19 cellular contexts compared by ENCODE assay signal in genomic region chr12:116161588-116161987, GRCh38.
DNase-seq lines count a peak whose midpoint lies in the region; ATAC-seq and TF ChIP-seq lines count a peak whose summit lies in the region.
"Had no signal": no experiment of that assay in that cellular context is flagged by ENCODE, and none has a peak within 500 bp of the region (broad histone marks: within the 10 kb centered on the region; RNA-seq: fewer than 3 reads in every experiment).

No MANE protein-coding gene starts in this region.

- no peak overlapping the region for H4K5ac ChIP-seq in mesendoderm (ENCODE audit: low read length)

- H3K27ac ChIP-seq in ectodermal cell (ENCODE audit: insufficient read depth, low read depth, low read length, poor library complexity, severe bottlenecking) (peak overlapping the region; percentile 30), mesendoderm (ENCODE audit: low read depth, low read length) (peak overlapping the region; percentile 47), trophoblast cell (ENCODE audit: low read depth, low read length) (no peak overlapping the region)
- H3K27ac ChIP-seq: heart left ventricle, HL-60, parathyroid adenoma had no signal

- no peak overlapping the region for H4K12ac ChIP-seq in trophoblast cell (ENCODE audit: low read depth, low read length)

- H3K14ac ChIP-seq in trophoblast cell (ENCODE audit: low read length): no peak overlapping the region

- no peak overlapping the region for H2BK12ac ChIP-seq in trophoblast cell (ENCODE audit: low read length)

- H3K9ac ChIP-seq in mesendoderm (ENCODE audit: low read length) (no peak overlapping the region), trophoblast cell (ENCODE audit: low read length) (no peak overlapping the region)
- H3K9ac ChIP-seq: parathyroid adenoma had no signal

- H3K4me1 ChIP-seq in ectodermal cell (ENCODE audit: control insufficient read depth, insufficient read depth, low read length) (peaks cover 17% of the 10 kb centered on the region), mesendoderm (ENCODE audit: control insufficient read depth, low read depth, low read length) (peaks cover 16% of the 10 kb centered on the region), trophoblast cell (ENCODE audit: control insufficient read depth in 1 of 2, insufficient read depth in 2 of 2, low read length in 2 of 2) (peaks cover 4 to 9% of the 10 kb centered on the region in 2 experiments)

- H3K9me3 ChIP-seq in ectodermal cell (ENCODE audit: control insufficient read depth, low read length): no peaks in the 10 kb centered on the region
- H3K9me3 ChIP-seq in trophoblast cell (ENCODE audit: insufficient read depth, low read depth, low read length): no peaks in the 10 kb centered on the region
- H3K9me3 ChIP-seq: heart left ventricle had no signal

- H3K79me1 ChIP-seq in mesendoderm (ENCODE audit: low read length) (peaks cover 16% of the 10 kb centered on the region), trophoblast cell (ENCODE audit: low read length) (peaks cover 2% of the 10 kb centered on the region)

- H4K91ac ChIP-seq in trophoblast cell (ENCODE audit: low read depth, low read length): no peak overlapping the region

- DNase-seq in Daoy (ENCODE audit: low read depth) (peak; percentile 23), LNCaP clone FGC (ENCODE audit: low read depth) (peak; percentile 80), mesendoderm (peak; percentile 34), putamen (ENCODE audit: low spot score) (no peak), trophoblast cell (no peak), SKM-1 treated with dmso at 0.1 percent for 144 hours (lab: John Stamatoyannopoulos, UW; ENCODE audit: unreplicated experiment) (no peak)
- DNase-seq: activated CD4-positive, alpha-beta memory T cell treated with anti-CD3 and anti-CD28 coated beads for 36 hours; activated T-cell treated with anti-CD3 and anti-CD28 coated beads, Interleukin-2, amount 50 U/mL, for 48 hours; AML-193; heart left ventricle; kidney; NCI-H1417 treated with DMSO at 0.1 percent for 48 hours; NCI-H526; stimulated activated CD4-positive, alpha-beta T cell treated with anti-CD3 and anti-CD28 coated beads, Interleukin-12 subunit alpha, Interleukin-12 subunit beta, amount 100 ng/mL, for 4 hours; stimulated activated naive CD4-positive, alpha-beta T cell treated with Interleukin-2 at 50 U/mL for 16 hours had no signal

- no peak overlapping the region for H3K56ac ChIP-seq in mesendoderm (ENCODE audit: low read length)

- H3K79me2 ChIP-seq in mesendoderm (ENCODE audit: control insufficient read depth, insufficient read depth, low read length) (peaks cover 54% of the 10 kb centered on the region), trophoblast cell (ENCODE audit: control insufficient read depth, insufficient read depth, low read length, poor library complexity) (peaks cover 2% of the 10 kb centered on the region)

- WGBS in ectodermal cell, 2 experiments: 72 to 74% methylated on average over 4 of the region's 4 CpGs
- no CpG with 5 or more reads among the region's 4 CpGs for WGBS in mesendoderm (ENCODE audit: extremely low coverage, insufficient coverage, low lambda C conversion rate)
- WGBS in trophoblast cell (ENCODE audit: extremely low coverage, insufficient coverage, insufficient read length): no CpG with 5 or more reads among the region's 4 CpGs

- H3K18ac ChIP-seq in mesendoderm (ENCODE audit: low read length) (no peak overlapping the region), trophoblast cell (ENCODE audit: low read length) (no peak overlapping the region)

- no peaks in the 10 kb centered on the region for H3K27me3 ChIP-seq in ectodermal cell (ENCODE audit: control insufficient read depth, insufficient read depth, low read length, poor library complexity, severe bottlenecking)
- H3K27me3 ChIP-seq in mesendoderm (ENCODE audit: insufficient read depth, low read length, poor library complexity): no peaks in the 10 kb centered on the region
- H3K27me3 ChIP-seq in trophoblast cell (ENCODE audit: insufficient read depth, low read length): no peaks in the 10 kb centered on the region
- H3K27me3 ChIP-seq: heart left ventricle had no signal

- H3K23ac ChIP-seq in mesendoderm (ENCODE audit: low read length): no peak overlapping the region
- H3K23ac ChIP-seq in trophoblast cell (ENCODE audit: low read length): no peak overlapping the region

- H2AFZ ChIP-seq in trophoblast cell (ENCODE audit: insufficient read depth, low read length, poor library complexity): no peak overlapping the region
- H2AFZ ChIP-seq: parathyroid adenoma had no signal

- no peak overlapping the region for H3K4me3 ChIP-seq in LNCaP clone FGC (ENCODE audit: low read depth, low read length)
- no peak overlapping the region for H3K4me3 ChIP-seq in ectodermal cell (ENCODE audit: insufficient read depth, low read depth, low read length)
- no peak overlapping the region for H3K4me3 ChIP-seq in mesendoderm (ENCODE audit: low read length)
- no peak overlapping the region for H3K4me3 ChIP-seq in trophoblast cell (ENCODE audit: low read depth, low read length)
- H3K4me3 ChIP-seq: heart left ventricle had no signal

- H4K8ac ChIP-seq in mesendoderm (ENCODE audit: low read depth, low read length): no peak overlapping the region
- H4K8ac ChIP-seq in trophoblast cell (ENCODE audit: low read depth, low read length): no peak overlapping the region

- H2BK5ac ChIP-seq in mesendoderm (ENCODE audit: low read length) (no peak overlapping the region), trophoblast cell (ENCODE audit: low read depth, low read length, poor library complexity) (no peak overlapping the region)

- TF ChIP-seq CTCF in LNCaP clone FGC (IDR thresholded peaks at IDR 0.05; ENCODE audit: control insufficient read depth, extremely low read depth, insufficient read depth): no peak

- H2AK5ac ChIP-seq in mesendoderm (ENCODE audit: low read length) (no peak overlapping the region), trophoblast cell (ENCODE audit: low read length) (no peak overlapping the region)

- ATAC-seq in GM21737 (IDR thresholded peaks at IDR 0.05; ENCODE audit: unreplicated experiment): no peak
- ATAC-seq: heart left ventricle had no signal

- H2BK120ac ChIP-seq in mesendoderm (ENCODE audit: low read depth, low read length) (no peak overlapping the region), trophoblast cell (ENCODE audit: insufficient read depth, low read length, poor library complexity) (no peak overlapping the region)

- no peak overlapping the region for H2BK15ac ChIP-seq in mesendoderm (replicated peaks; ENCODE audit: low read depth)

- H3K4ac ChIP-seq in mesendoderm (ENCODE audit: low read depth, low read length) (no peak overlapping the region), trophoblast cell (ENCODE audit: low read depth, low read length) (no peak overlapping the region)

- H3K4me2 ChIP-seq in mesendoderm (ENCODE audit: low read length) (no peak overlapping the region), trophoblast cell (ENCODE audit: low read length) (no peak overlapping the region)

- H3K36me3 ChIP-seq in ectodermal cell (ENCODE audit: control insufficient read depth, insufficient read depth, low read length) (no peaks in the 10 kb centered on the region), mesendoderm (ENCODE audit: control insufficient read depth, insufficient read depth, low read length) (no peaks in the 10 kb centered on the region), trophoblast cell (ENCODE audit: control insufficient read depth in 1 of 2, insufficient read depth in 2 of 2, low read length in 2 of 2) (no peaks in the 10 kb centered on the region)
- H3K36me3 ChIP-seq: heart left ventricle had no signal

Comparison
In these comparisons a context has a peak if more than half of its experiments do, and no peak if none do; other contexts are left out.
1. DNase-seq: peak in Daoy (single experiment), LNCaP clone FGC (single experiment) and mesendoderm (single experiment); none in putamen (single experiment), trophoblast cell (0 of 2) and SKM-1 treated with dmso at 0.1 percent for 144 hours (single experiment).